Comparison of ENCODE assay signal across 1 cellular context in genomic region chr12:57452937-57453509, GRCh38.
A peak's percentile ranks its signal among the peaks of the same experiment; 100 is the strongest.
TF ChIP-seq lines count a peak whose summit lies in the region.

No MANE protein-coding gene starts in this region.

TF ChIP-seq in HepG2, 621 proteins besides CTCF, POLR2A, EP300 and RAD21 (continued from another document and continues in another):
- TF ChIP-seq, protein P1, sequence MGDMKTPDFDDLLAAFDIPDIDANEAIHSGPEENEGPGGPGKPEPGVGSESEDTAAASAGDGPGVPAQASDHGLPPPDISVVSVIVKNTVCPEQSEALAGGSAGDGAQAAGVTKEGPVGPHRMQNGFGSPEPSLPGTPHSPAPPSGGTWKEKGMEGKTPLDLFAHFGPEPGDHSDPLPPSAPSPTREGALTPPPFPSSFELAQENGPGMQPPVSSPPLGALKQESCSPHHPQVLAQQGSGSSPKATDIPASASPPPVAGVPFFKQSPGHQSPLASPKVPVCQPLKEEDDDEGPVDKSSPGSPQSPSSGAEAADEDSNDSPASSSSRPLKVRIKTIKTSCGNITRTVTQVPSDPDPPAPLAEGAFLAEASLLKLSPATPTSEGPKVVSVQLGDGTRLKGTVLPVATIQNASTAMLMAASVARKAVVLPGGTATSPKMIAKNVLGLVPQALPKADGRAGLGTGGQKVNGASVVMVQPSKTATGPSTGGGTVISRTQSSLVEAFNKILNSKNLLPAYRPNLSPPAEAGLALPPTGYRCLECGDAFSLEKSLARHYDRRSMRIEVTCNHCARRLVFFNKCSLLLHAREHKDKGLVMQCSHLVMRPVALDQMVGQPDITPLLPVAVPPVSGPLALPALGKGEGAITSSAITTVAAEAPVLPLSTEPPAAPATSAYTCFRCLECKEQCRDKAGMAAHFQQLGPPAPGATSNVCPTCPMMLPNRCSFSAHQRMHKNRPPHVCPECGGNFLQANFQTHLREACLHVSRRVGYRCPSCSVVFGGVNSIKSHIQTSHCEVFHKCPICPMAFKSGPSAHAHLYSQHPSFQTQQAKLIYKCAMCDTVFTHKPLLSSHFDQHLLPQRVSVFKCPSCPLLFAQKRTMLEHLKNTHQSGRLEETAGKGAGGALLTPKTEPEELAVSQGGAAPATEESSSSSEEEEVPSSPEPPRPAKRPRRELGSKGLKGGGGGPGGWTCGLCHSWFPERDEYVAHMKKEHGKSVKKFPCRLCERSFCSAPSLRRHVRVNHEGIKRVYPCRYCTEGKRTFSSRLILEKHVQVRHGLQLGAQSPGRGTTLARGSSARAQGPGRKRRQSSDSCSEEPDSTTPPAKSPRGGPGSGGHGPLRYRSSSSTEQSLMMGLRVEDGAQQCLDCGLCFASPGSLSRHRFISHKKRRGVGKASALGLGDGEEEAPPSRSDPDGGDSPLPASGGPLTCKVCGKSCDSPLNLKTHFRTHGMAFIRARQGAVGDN (CRISPR knock-in tag; IDR thresholded peaks at IDR 0.05): peak; percentile 50
- no peak for TF ChIP-seq ZNF382 (CRISPR knock-in tag; IDR thresholded peaks at IDR 0.05; ENCODE audit: borderline replicate concordance)
- no peak for TF ChIP-seq U2AF1 (optimal IDR thresholded peaks at IDR 0.05; ENCODE audit: low read depth, low read length)
- TF ChIP-seq ISL2 (CRISPR knock-in tag; IDR thresholded peaks at IDR 0.05): no peak
- TF ChIP-seq MEIS1 (CRISPR knock-in tag; IDR thresholded peaks at IDR 0.05; ENCODE audit: borderline replicate concordance): no peak
- TF ChIP-seq, protein P2, sequence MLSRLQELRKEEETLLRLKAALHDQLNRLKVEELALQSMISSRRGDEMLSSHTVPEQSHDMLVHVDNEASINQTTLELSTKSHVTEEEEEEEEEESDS (CRISPR knock-in tag; IDR thresholded peaks at IDR 0.05; ENCODE audit: borderline replicate concordance): no peak
- TF ChIP-seq TEAD3 (CRISPR knock-in tag; optimal IDR thresholded peaks at IDR 0.05; ENCODE audit: borderline replicate concordance): peak; percentile 40
- TF ChIP-seq ZNF891 (CRISPR knock-in tag; IDR thresholded peaks at IDR 0.05): no peak
- TF ChIP-seq NR3C1 (CRISPR knock-in tag; IDR thresholded peaks at IDR 0.05): no peak
- TF ChIP-seq ARNTL (CRISPR knock-in tag; IDR thresholded peaks at IDR 0.05): no peak
- peak; percentile 66 for TF ChIP-seq XRCC5 (optimal IDR thresholded peaks at IDR 0.05; ENCODE audit: low read length)
- TF ChIP-seq ZNF446 (CRISPR knock-in tag; IDR thresholded peaks at IDR 0.05): no peak
- no peak for TF ChIP-seq SIX1 (CRISPR knock-in tag; IDR thresholded peaks at IDR 0.05; ENCODE audit: borderline replicate concordance)
- no peak for TF ChIP-seq FOXC1 (CRISPR knock-in tag; IDR thresholded peaks at IDR 0.05; ENCODE audit: borderline replicate concordance)
- TF ChIP-seq REL (CRISPR knock-in tag; conservative IDR thresholded peaks at IDR 0.05): no peak
- no peak for TF ChIP-seq ZNF770 (CRISPR knock-in tag; IDR thresholded peaks at IDR 0.05)
- TF ChIP-seq HNRNPK (IDR thresholded peaks at IDR 0.05; ENCODE audit: low read depth, low read length, poor library complexity, severe bottlenecking): no peak
- no peak for TF ChIP-seq SKI (IDR thresholded peaks at IDR 0.05; ENCODE audit: partially characterized antibody)
- no peak for TF ChIP-seq ZNF614 (CRISPR knock-in tag; IDR thresholded peaks at IDR 0.05; ENCODE audit: borderline replicate concordance)
- TF ChIP-seq CEBPB (IDR thresholded peaks at IDR 0.05; ENCODE audit: borderline replicate concordance, low read depth, low read length): no peak
- no peak for TF ChIP-seq REXO4 (CRISPR knock-in tag; IDR thresholded peaks at IDR 0.05; ENCODE audit: borderline replicate concordance)
- no peak for TF ChIP-seq NR2C2 (CRISPR knock-in tag; IDR thresholded peaks at IDR 0.05; ENCODE audit: borderline replicate concordance)
- no peak; the same call in 1 of the 2 replicates for TF ChIP-seq MED1 (CRISPR knock-in tag; IDR thresholded peaks at IDR 0.05)
- no peak for TF ChIP-seq JUND (CRISPR knock-in tag; IDR thresholded peaks at IDR 0.05)
- TF ChIP-seq HIVEP1 (CRISPR knock-in tag; IDR thresholded peaks at IDR 0.05): peak; percentile 65; the same call in 1 of the 2 replicates
- TF ChIP-seq NR1H2 (CRISPR knock-in tag; IDR thresholded peaks at IDR 0.05; ENCODE audit: borderline replicate concordance, low read depth): no peak
- TF ChIP-seq KDM5A (IDR thresholded peaks at IDR 0.05; ENCODE audit: borderline replicate concordance, low read length): no peak
- TF ChIP-seq KLF6 (CRISPR knock-in tag; IDR thresholded peaks at IDR 0.05): no peak
- no peak for TF ChIP-seq ZSCAN21 (CRISPR knock-in tag; IDR thresholded peaks at IDR 0.05; ENCODE audit: borderline replicate concordance)
- no peak for TF ChIP-seq GPBP1L1 (CRISPR knock-in tag; IDR thresholded peaks at IDR 0.05)
- TF ChIP-seq ZNF414 (CRISPR knock-in tag; IDR thresholded peaks at IDR 0.05): no peak
- no peak for TF ChIP-seq SNAPC4 (CRISPR knock-in tag; IDR thresholded peaks at IDR 0.05)
- TF ChIP-seq ZNF605 (CRISPR knock-in tag; IDR thresholded peaks at IDR 0.05): 0 out of 2 replicates have a peak, but pooled peaks have one; percentile 50
- TF ChIP-seq ZNF280D (CRISPR knock-in tag; IDR thresholded peaks at IDR 0.05): no peak
- TF ChIP-seq ZNF652 (CRISPR knock-in tag; IDR thresholded peaks at IDR 0.05; ENCODE audit: borderline replicate concordance, low read depth): no peak
- TF ChIP-seq THAP11 (CRISPR knock-in tag; IDR thresholded peaks at IDR 0.05): no peak
- TF ChIP-seq ZNF737 (CRISPR knock-in tag; IDR thresholded peaks at IDR 0.05; ENCODE audit: borderline replicate concordance): no peak
- TF ChIP-seq SMAD3 (CRISPR knock-in tag; IDR thresholded peaks at IDR 0.05): peak; percentile 81
- no peak for TF ChIP-seq ZNF441 (CRISPR knock-in tag; IDR thresholded peaks at IDR 0.05; ENCODE audit: borderline replicate concordance)
- TF ChIP-seq ATAD3A (CRISPR knock-in tag; IDR thresholded peaks at IDR 0.05): no peak
- TF ChIP-seq RBFOX2 (IDR thresholded peaks at IDR 0.05; ENCODE audit: low read depth, low read length): no peak
- TF ChIP-seq, protein P3, sequence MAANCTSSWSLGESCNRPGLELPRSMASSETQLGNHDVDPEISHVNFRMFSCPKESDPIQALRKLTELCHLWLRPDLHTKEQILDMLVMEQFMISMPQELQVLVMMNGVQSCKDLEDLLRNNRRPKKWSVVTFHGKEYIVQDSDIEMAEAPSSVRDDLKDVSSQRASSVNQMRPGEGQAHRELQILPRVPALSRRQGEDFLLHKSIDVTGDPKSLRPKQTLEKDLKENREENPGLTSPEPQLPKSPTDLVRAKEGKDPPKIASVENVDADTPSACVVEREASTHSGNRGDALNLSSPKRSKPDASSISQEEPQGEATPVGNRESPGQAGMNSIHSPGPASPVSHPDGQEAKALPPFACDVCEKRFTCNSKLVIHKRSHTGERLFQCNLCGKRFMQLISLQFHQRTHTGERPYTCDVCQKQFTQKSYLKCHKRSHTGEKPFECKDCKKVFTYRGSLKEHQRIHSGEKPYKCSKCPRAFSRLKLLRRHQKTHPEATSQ (CRISPR knock-in tag; IDR thresholded peaks at IDR 0.05; ENCODE audit: borderline replicate concordance): no peak
- no peak for TF ChIP-seq SKIL (CRISPR knock-in tag; IDR thresholded peaks at IDR 0.05; ENCODE audit: borderline replicate concordance)
- TF ChIP-seq ZNF549 (CRISPR knock-in tag; IDR thresholded peaks at IDR 0.05): no peak
- peak; percentile 59 for TF ChIP-seq IRF2 (CRISPR knock-in tag; IDR thresholded peaks at IDR 0.05)
- no peak for TF ChIP-seq MED8 (CRISPR knock-in tag; IDR thresholded peaks at IDR 0.05; ENCODE audit: insufficient replicate concordance)
- TF ChIP-seq U2AF2 (IDR thresholded peaks at IDR 0.05; ENCODE audit: low read depth, low read length): no peak
